ENCODE assay signal across 13 cellular contexts in the genomic region with DNA sequence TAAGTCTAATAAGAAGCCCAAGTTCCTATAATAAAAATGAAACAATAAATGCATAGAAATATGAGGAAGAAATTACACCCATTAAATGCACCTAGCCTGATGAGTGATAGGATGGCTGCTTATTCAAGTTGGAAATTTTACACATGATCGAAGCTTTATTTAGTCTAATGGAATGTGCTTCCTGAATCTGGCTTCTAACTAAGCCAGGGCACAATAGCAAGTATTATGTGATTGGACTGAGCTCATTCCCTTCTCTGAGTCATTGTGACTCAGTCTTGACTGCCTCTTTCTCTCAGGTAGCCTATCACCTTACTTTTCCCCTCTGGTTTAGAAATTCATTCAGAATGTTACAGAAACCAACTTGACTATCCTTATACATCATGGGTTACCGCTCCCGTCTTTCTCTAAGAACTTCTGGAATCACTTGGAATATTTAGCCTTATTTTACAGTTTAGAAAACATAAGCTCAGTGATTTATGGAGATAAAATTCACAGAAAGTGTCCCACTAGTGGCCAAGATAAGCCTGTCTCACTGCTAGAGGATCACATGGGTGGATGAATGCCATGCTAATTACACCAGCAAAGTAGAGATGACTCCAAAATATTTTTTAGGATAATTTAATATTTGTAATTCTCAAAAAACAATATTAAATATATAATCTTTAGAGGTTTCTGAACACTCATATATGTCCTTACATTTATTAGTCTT.
DNase-seq lines count a peak whose midpoint lies in the region; ATAC-seq, FAIRE-seq and TF ChIP-seq lines count a peak whose summit lies in the region.
"Had no signal": no experiment of that assay in that cellular context is flagged by ENCODE, and none has a peak within 500 bp of the region (broad histone marks: within the 10 kb centered on the region; RNA-seq: fewer than 3 reads in every experiment).

No MANE protein-coding gene starts in this region.

- H3K4me3 ChIP-seq in SJSA1 (no peak overlapping the region), sigmoid colon (no peak overlapping the region), adrenal gland (no peak overlapping the region)
- H3K4me3 ChIP-seq: esophagus muscularis mucosa, thyroid gland had no signal

- WGBS in sigmoid colon, 2 donors: 91 to 92% methylated on average over 3 of the region's 3 CpGs
- 82 to 86% (median 84%) methylated on average over 3 of the region's 3 CpGs for WGBS in adrenal gland, 4 donors

- peak; percentile 99 for FAIRE-seq in H54 (lab: Jason Lieb, UNC)

- TF ChIP-seq POLR2A in H54 (IDR thresholded peaks at IDR 0.05; ENCODE audit: low read depth, low read length): no peak
- no peak for TF ChIP-seq POLR2A in sigmoid colon (IDR thresholded peaks at IDR 0.05)
- TF ChIP-seq POLR2A in adrenal gland (IDR thresholded peaks at IDR 0.05): no peak

- DNase-seq in H54 (ENCODE audit: insufficient read length, low spot score) (peak; percentile 17), SJSA1 (ENCODE audit: low read depth in 1 of 2, low spot score in 2 of 2) (peak in 1 of 2 experiments; percentile 41), fibroblast of gingiva (ENCODE audit: low read depth) (peak; percentile 8), renal cortical epithelial cell (ENCODE audit: low read depth) (peak; percentile 98), NCI-H2171 treated with DMSO at 0.1 percent for 48 hours (lab: John Stamatoyannopoulos, UW) (no peak), sigmoid colon (no peak), adrenal gland (no peak)
- DNase-seq: DMS79, NCI-H510A had no signal

- TF ChIP-seq EP300 in sigmoid colon (IDR thresholded peaks at IDR 0.05): no peak

- H3K9me3 ChIP-seq in SJSA1 (replicated peaks) (no peaks in the 10 kb centered on the region; the same call in 1 of the 2 replicates), sigmoid colon (no peaks in the 10 kb centered on the region), adrenal gland (replicated peaks in 1 of 3) (peaks cover 0 to 5% (median 0%) of the 10 kb centered on the region in 3 donors)
- H3K9me3 ChIP-seq: esophagus muscularis mucosa, thyroid gland had no signal

- no peaks in the 10 kb centered on the region for H3K36me3 ChIP-seq in SJSA1
- H3K36me3 ChIP-seq in sigmoid colon: no peaks in the 10 kb centered on the region
- no peaks in the 10 kb centered on the region for H3K36me3 ChIP-seq in adrenal gland (replicated peaks in 1 of 2)
- H3K36me3 ChIP-seq: esophagus muscularis mucosa, thyroid gland had no signal

- ATAC-seq in HG03521 (IDR thresholded peaks at IDR 0.05; ENCODE audit: unreplicated experiment): no peak
- ATAC-seq: left lobe of liver had no signal

- 0 out of 2 replicates have a peak overlapping the region, but pooled peaks have one; percentile 4 for H3K27ac ChIP-seq in SJSA1
- H3K27ac ChIP-seq in sigmoid colon: no peak overlapping the region
- no peak overlapping the region for H3K27ac ChIP-seq in adrenal gland
- H3K27ac ChIP-seq: esophagus muscularis mucosa, thyroid gland had no signal

- H3K4me1 ChIP-seq in SJSA1 (replicated peaks): peaks cover 11% of the 10 kb centered on the region
- no peaks in the 10 kb centered on the region for H3K4me1 ChIP-seq in sigmoid colon
- H3K4me1 ChIP-seq in adrenal gland (replicated peaks in 1 of 2): no peaks in the 10 kb centered on the region
- H3K4me1 ChIP-seq: esophagus muscularis mucosa, thyroid gland had no signal

- H3K27me3 ChIP-seq in SJSA1 (replicated peaks): no peaks in the 10 kb centered on the region
- no peaks in the 10 kb centered on the region for H3K27me3 ChIP-seq in sigmoid colon
- no peaks in the 10 kb centered on the region for H3K27me3 ChIP-seq in adrenal gland
- H3K27me3 ChIP-seq: esophagus muscularis mucosa, thyroid gland had no signal

- TF ChIP-seq CTCF in sigmoid colon (IDR thresholded peaks at IDR 0.05): no peak
- no peak for TF ChIP-seq CTCF in adrenal gland (IDR thresholded peaks at IDR 0.05)

- intact Hi-C loops in sigmoid colon (cut with DNase I) (no loop called here), adrenal gland (cut with DNase I) (no loop called here)

Comparison
In these comparisons a context has a peak if more than half of its experiments do, and no peak if none do; other contexts are left out.
1. DNase-seq: peak in H54 (single experiment), fibroblast of gingiva (single experiment) and renal cortical epithelial cell (single experiment); none in NCI-H2171 treated with DMSO at 0.1 percent for 48 hours (single experiment), sigmoid colon (single experiment) and adrenal gland (0 of 7).